Comparison of ENCODE assay signal across 8 cellular contexts in genomic region chr2:62287895-62288589, GRCh38.
DNase-seq lines count a peak whose midpoint lies in the region; ATAC-seq and TF ChIP-seq lines count a peak whose summit lies in the region.

No MANE protein-coding gene starts in this region.

- ATAC-seq in GM18511 (IDR thresholded peaks at IDR 0.05; ENCODE audit: unreplicated experiment) (peak; percentile 87), HG03039 (IDR thresholded peaks at IDR 0.05; ENCODE audit: unreplicated experiment) (peak; percentile 55), HG03139 (IDR thresholded peaks at IDR 0.05; ENCODE audit: unreplicated experiment) (no peak)

- TF ChIP-seq CTCF in fibroblast of the aortic adventitia (IDR thresholded peaks at IDR 0.05; ENCODE audit: insufficient read depth, low read length), result no peak

- DNase-seq in NCI-H2029 treated with DMSO at 0.1 percent for 48 hours (lab: John Stamatoyannopoulos, UW), result peak; percentile 81
- DNase-seq in activated CD4-positive, CD25-positive, alpha-beta regulatory T cell treated with anti-CD3 and anti-CD28 coated beads, Interleukin-2, amount 50 U/mL, for 72 hours, result peak; percentile 66
- peak; percentile 46 for DNase-seq in fibroblast of the aortic adventitia (ENCODE audit: low read depth)
- peak; percentile 32 to 57 for DNase-seq in stimulated activated CD4-positive, alpha-beta T cell treated with anti-CD3 and anti-CD28 coated beads, Interleukin-2, amount 100 ng/mL, for 24 hours
- DNase-seq in D341Med (ENCODE audit: low spot score), result no peak

- H3K4me3 ChIP-seq in fibroblast of the aortic adventitia (ENCODE audit: low read depth, low read length), result no peak overlapping the region
